In the genomic region with DNA sequence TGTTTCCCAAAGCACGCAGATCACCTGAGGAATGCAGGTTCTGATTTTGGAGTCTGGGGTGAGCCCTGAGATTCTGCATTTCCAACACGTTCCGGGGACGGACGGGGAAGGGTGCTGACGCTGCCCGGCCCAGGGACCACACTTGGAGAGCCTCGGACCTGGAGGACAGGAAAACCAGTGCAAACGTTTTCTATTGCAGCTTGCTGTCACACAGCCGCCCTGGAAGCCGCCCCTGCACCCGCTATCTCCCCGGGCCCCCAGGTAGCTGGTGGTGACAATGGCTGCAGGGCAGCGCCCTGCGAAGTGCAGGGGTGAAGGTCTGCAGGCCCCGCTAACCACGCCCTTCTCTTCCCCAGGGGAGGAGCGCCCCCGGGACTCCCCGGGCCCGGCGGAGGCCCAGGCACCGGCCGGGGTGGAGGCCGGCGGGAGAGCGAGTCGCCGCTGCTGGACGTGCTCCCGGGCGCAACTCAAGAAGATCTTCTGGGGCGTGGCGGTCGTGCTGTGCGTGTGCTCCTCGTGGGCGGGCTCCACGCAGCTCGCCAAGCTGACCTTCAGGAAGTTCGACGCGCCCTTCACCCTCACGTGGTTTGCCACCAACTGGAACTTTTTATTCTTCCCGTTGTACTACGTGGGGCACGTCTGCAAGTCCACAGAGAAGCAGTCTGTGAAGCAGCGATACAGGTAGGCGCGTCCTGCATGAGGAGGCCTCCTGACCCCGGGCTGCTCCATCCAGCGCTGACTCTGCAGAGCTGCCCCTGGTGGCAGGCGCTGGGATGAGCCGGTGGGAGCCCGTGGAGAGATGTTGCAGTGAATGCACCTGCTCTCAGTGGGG, we compare ENCODE assay signal across 9 cellular contexts.
DNase-seq lines count a peak whose midpoint lies in the region; ATAC-seq and TF ChIP-seq lines count a peak whose summit lies in the region.
"Had no signal": no experiment of that assay in that cellular context is flagged by ENCODE, and none has a peak within 500 bp of the region (broad histone marks: within the 10 kb centered on the region; RNA-seq: fewer than 3 reads in every experiment).

No MANE protein-coding gene starts in this region.

- H3K4me1 Mint-ChIP-seq in GM23338 (peaks cover 27% of the 10 kb centered on the region), WTC11 (peaks cover 35% of the 10 kb centered on the region)

- H3K9me3 Mint-ChIP-seq in GM23338 (no peaks in the 10 kb centered on the region), WTC11 (no peaks in the 10 kb centered on the region)

- H3K27ac Mint-ChIP-seq in GM23338 = no peak overlapping the region
- H3K27ac Mint-ChIP-seq in WTC11 = no peak overlapping the region

- no peak for TF ChIP-seq EP300 in stomach (IDR thresholded peaks at IDR 0.05)

- peaks cover 10% of the 10 kb centered on the region for H3K27me3 Mint-ChIP-seq in GM23338 (ENCODE audit: insufficient read depth, low read depth, poor library complexity)
- peaks cover 16% of the 10 kb centered on the region for H3K27me3 Mint-ChIP-seq in WTC11 (ENCODE audit: low read depth)

- POLR2A ChIA-PET in WTC11 (lab: Charles Lee) = no interaction called here

- 61 to 78% (median 67%) methylated on average over 27 to 55 of the region's 55 CpGs for WGBS in stomach, 5 donors

- H3K4me1 ChIP-seq in GM23338 (ENCODE audit: insufficient read depth) (peaks cover 8% of the 10 kb centered on the region), lower lobe of right lung (no peaks in the 10 kb centered on the region), stomach (peaks cover 0 to 7% (median 5%) of the 10 kb centered on the region in 4 donors)

- CTCF ChIA-PET in WTC11 (lab: Charles Lee) = interaction anchor here (0.5 to 3.1 kb wide), 16 partner anchors 10 to 513 kb away, joined by 3 to 33 read pairs (median 4); no protein-coding TSS in a partner anchor

- intact Hi-C loops in lower lobe of right lung (cut with DNase I) = no loop called here
- intact Hi-C loops in stomach (cut with DNase I; ENCODE audit: low total_unique reads) = no loop called here

- DNase-seq in COLO668 (lab: John Stamatoyannopoulos, UW; ENCODE audit: unreplicated experiment) (peak; percentile 69), GM23338 (ENCODE audit: low spot score) (peak; percentile 76), WTC11 (ENCODE audit: low spot score) (peak; percentile 76), lower lobe of right lung (no peak), caudate nucleus (lab: John Stamatoyannopoulos, UW) (no peak), NCI-H1436 (lab: John Stamatoyannopoulos, UW) (no peak), stomach (no peak), NCI-H2171 (lab: John Stamatoyannopoulos, UW) (no peak)
- DNase-seq: GDM1 had no signal

- no peak overlapping the region for H3K4me2 ChIP-seq in GM23338

- H3K9me2 ChIP-seq in GM23338 (ENCODE audit: insufficient read depth) = no peaks in the 10 kb centered on the region

- no peaks in the 10 kb centered on the region for H3F3A ChIP-seq in GM23338 (replicated peaks; ENCODE audit: low read depth)

- no peaks in the 10 kb centered on the region for H3K79me2 ChIP-seq in GM23338 (replicated peaks; ENCODE audit: insufficient read depth)

- TF ChIP-seq CTCF in GM23338 (conservative IDR thresholded peaks at IDR 0.05; ENCODE audit: low read depth in 2 of 2) (peak; percentile 54 to 65), WTC11 (IDR thresholded peaks at IDR 0.05) (peak; percentile 53), lower lobe of right lung (IDR thresholded peaks at IDR 0.05) (no peak), stomach (IDR thresholded peaks at IDR 0.05) (peak in 1 of 7 experiments; percentile 9)

- no peaks in the 10 kb centered on the region for H3K36me3 Mint-ChIP-seq in GM23338 (ENCODE audit: low read depth)
- no peaks in the 10 kb centered on the region for H3K36me3 Mint-ChIP-seq in WTC11

- H3K4me3 ChIP-seq in GM23338 (no peak overlapping the region), lower lobe of right lung (no peak overlapping the region), stomach (peak overlapping the region in 1 of 4 donors; percentile 11)

- TF ChIP-seq POLR2A in stomach (IDR thresholded peaks at IDR 0.05) = no peak

- H3K36me3 ChIP-seq in GM23338 (ENCODE audit: insufficient read depth) (no peaks in the 10 kb centered on the region), lower lobe of right lung (no peaks in the 10 kb centered on the region), stomach (no peaks in the 10 kb centered on the region)

- no peak overlapping the region for H3K27ac ChIP-seq in GM23338 (ENCODE audit: low read depth)
- H3K27ac ChIP-seq in lower lobe of right lung = no peak overlapping the region
- no peak overlapping the region for H3K27ac ChIP-seq in caudate nucleus (ENCODE audit: low read depth, low read length)
- no peak overlapping the region for H3K27ac ChIP-seq in stomach

- no peaks in the 10 kb centered on the region for H3K27me3 ChIP-seq in GM23338 (ENCODE audit: insufficient read depth)
- peaks cover 11% of the 10 kb centered on the region for H3K27me3 ChIP-seq in lower lobe of right lung (ENCODE audit: low read depth)
- H3K27me3 ChIP-seq in stomach = peaks cover 0 to 8% (median 3%) of the 10 kb centered on the region in 3 donors

- no peak overlapping the region for H2AFZ ChIP-seq in GM23338

- ATAC-seq in GM23338 (peak; percentile 99), WTC11 (peak; percentile 98), lower lobe of right lung (peak; percentile 12 to 36)

- H4K20me1 ChIP-seq in GM23338 (replicated peaks; ENCODE audit: insufficient read depth) = no peaks in the 10 kb centered on the region

- H3K4me3 Mint-ChIP-seq in GM23338 = peak overlapping the region; percentile 62; the same call in 2 of the 3 replicates
- no peak overlapping the region for H3K4me3 Mint-ChIP-seq in WTC11

- no peaks in the 10 kb centered on the region for H3K9me3 ChIP-seq in lower lobe of right lung
- no peaks in the 10 kb centered on the region for H3K9me3 ChIP-seq in stomach

TF ChIP-seq in GM23338, 12 proteins besides CTCF, POLR2A, EP300 and RAD21:
- TF ChIP-seq, protein P1, sequence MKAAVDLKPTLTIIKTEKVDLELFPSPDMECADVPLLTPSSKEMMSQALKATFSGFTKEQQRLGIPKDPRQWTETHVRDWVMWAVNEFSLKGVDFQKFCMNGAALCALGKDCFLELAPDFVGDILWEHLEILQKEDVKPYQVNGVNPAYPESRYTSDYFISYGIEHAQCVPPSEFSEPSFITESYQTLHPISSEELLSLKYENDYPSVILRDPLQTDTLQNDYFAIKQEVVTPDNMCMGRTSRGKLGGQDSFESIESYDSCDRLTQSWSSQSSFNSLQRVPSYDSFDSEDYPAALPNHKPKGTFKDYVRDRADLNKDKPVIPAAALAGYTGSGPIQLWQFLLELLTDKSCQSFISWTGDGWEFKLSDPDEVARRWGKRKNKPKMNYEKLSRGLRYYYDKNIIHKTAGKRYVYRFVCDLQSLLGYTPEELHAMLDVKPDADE (IDR thresholded peaks at IDR 0.05) = no peak
- no peak for TF ChIP-seq NANOG (IDR thresholded peaks at IDR 0.05; ENCODE audit: borderline replicate concordance)

TF ChIP-seq in WTC11, 78 proteins besides CTCF, POLR2A, EP300 and RAD21:
- TF ChIP-seq, protein P2, sequence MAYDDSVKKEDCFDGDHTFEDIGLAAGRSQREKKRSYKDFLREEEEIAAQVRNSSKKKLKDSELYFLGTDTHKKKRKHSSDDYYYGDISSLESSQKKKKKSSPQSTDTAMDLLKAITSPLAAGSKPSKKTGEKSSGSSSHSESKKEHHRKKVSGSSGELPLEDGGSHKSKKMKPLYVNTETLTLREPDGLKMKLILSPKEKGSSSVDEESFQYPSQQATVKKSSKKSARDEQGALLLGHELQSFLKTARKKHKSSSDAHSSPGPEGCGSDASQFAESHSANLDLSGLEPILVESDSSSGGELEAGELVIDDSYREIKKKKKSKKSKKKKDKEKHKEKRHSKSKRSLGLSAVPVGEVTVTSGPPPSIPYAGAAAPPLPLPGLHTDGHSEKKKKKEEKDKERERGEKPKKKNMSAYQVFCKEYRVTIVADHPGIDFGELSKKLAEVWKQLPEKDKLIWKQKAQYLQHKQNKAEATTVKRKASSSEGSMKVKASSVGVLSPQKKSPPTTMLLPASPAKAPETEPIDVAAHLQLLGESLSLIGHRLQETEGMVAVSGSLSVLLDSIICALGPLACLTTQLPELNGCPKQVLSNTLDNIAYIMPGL (CRISPR knock-in tag; IDR thresholded peaks at IDR 0.05) = peak; percentile 51; the same call in 1 of the 2 replicates
- TF ChIP-seq CBFB (CRISPR knock-in tag; IDR thresholded peaks at IDR 0.05; ENCODE audit: low read depth) (no peak), ETV6 (CRISPR knock-in tag; IDR thresholded peaks at IDR 0.05) (peak; percentile 16; the same call in 1 of the 2 replicates)

Comparison
In these comparisons a context has a peak if more than half of its experiments do, and no peak if none do; other contexts are left out.
1. DNase-seq: peak in COLO668 (single experiment), GM23338 (single experiment) and WTC11 (single experiment); none in lower lobe of right lung (single experiment), caudate nucleus (0 of 61), NCI-H1436 (single experiment), stomach (single experiment) and NCI-H2171 (single experiment).
2. ATAC-seq: peak in every context shown above with its lines; median percentile 99 in GM23338; 98 in WTC11; 24 in lower lobe of right lung.